Comparison of ENCODE assay signal across 20 cellular contexts in the genomic region with DNA sequence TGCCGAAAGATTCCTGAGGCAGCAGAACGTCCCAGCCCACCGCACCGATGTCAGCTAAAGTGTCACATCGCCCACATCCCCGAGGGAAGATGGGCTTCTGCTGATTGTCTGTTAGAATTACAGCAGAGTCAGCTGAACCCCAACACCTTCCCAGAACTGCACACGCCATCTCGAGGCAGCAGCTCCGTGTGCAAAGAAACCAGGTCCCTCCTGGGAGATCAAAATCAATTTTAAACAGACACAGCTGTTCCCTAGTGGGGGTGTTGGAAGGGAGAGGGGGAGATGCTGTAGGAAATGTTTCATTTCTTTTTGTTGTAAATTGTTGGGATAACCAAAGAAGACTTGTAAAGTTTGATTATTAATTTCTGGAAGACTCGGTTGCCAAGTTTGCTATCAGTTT. TPM values are rescaled to one million over a fixed set of nuclear protein-coding genes. Genes with fewer than 3 reads are reported as not detected.
DNase-seq lines count a peak whose midpoint lies in the region; ATAC-seq and TF ChIP-seq lines count a peak whose summit lies in the region.
"Had no signal": no experiment of that assay in that cellular context is flagged by ENCODE, and none has a peak within 500 bp of the region (broad histone marks: within the 10 kb centered on the region; RNA-seq: fewer than 3 reads in every experiment).

No MANE protein-coding gene starts in this region.

- 0 out of 2 replicates have a peak overlapping the region, but pooled peaks have one; percentile 29 for H2AFZ ChIP-seq in GM23338

- H3K27ac Mint-ChIP-seq in GM23338 (no peak overlapping the region), nephron progenitor cell (peak overlapping the region; percentile 82), glutamatergic neuron (ENCODE audit: unreplicated experiment) (no peak overlapping the region)
- H3K27ac Mint-ChIP-seq: CD4-positive, alpha-beta T cell; CD8-positive, alpha-beta memory T cell; H9 had no signal

- no peak overlapping the region for H3K4me3 Mint-ChIP-seq in GM23338
- no peak overlapping the region for H3K4me3 Mint-ChIP-seq in nephron progenitor cell
- H3K4me3 Mint-ChIP-seq in glutamatergic neuron (ENCODE audit: unreplicated experiment) = no peak overlapping the region
- H3K4me3 Mint-ChIP-seq: CD14-positive monocyte; CD4-positive, alpha-beta T cell; CD8-positive, alpha-beta memory T cell; H9 had no signal

- peaks cover 3% of the 10 kb centered on the region; the same call in 2 of the 3 replicates for H3K9me3 Mint-ChIP-seq in GM23338
- peaks cover 30% of the 10 kb centered on the region for H3K9me3 Mint-ChIP-seq in nephron progenitor cell
- H3K9me3 Mint-ChIP-seq in glutamatergic neuron (ENCODE audit: unreplicated experiment) = peaks cover 5% of the 10 kb centered on the region

- ATAC-seq in GM23338 (no peak), SK-N-SH treated with all-trans-retinoic acid at 6 μM for 48 hours (no peak)
- ATAC-seq: A549, HCT116 had no signal

- H3K4me1 ChIP-seq in GM23338 (ENCODE audit: insufficient read depth) = peaks cover 4% of the 10 kb centered on the region
- H3K4me1 ChIP-seq: A549, BE2C had no signal

- H4K20me1 ChIP-seq in GM23338 (replicated peaks; ENCODE audit: insufficient read depth) = no peaks in the 10 kb centered on the region
- H4K20me1 ChIP-seq: BLaER1 treated with 17β-estradiol and CSF1 and Interleukin-3, amounts not matched to agents 10 nM and 100 nM had no signal

- H3K4me3 ChIP-seq in GM23338 = no peak overlapping the region
- H3K4me3 ChIP-seq: A549; BLaER1 treated with 17β-estradiol and CSF1 and Interleukin-3, amounts not matched to agents 10 nM and 100 nM had no signal

- DNase-seq in GM23338 (ENCODE audit: low spot score) (no peak), nephron progenitor cell (no peak), NCI-H1092 (lab: John Stamatoyannopoulos, UW) (no peak), glutamatergic neuron (no peak)
- no peak for DNase-seq in activated naive CD4-positive, alpha-beta T cell (lab: John Stamatoyannopoulos, UW)
- DNase-seq: 8988T; ACHN; AML-193; BE2C; CD4-positive, alpha-beta T cell; CD8-positive, alpha-beta memory T cell; DMS 273 treated with DMSO at 0.1 percent for 48 hours; DMS79; GF-D8; H9 had no signal

- H3K4me1 Mint-ChIP-seq in GM23338 = peaks cover 5% of the 10 kb centered on the region; the same call in 2 of the 3 replicates
- H3K4me1 Mint-ChIP-seq in nephron progenitor cell = peaks cover 41% of the 10 kb centered on the region
- H3K4me1 Mint-ChIP-seq in glutamatergic neuron (ENCODE audit: low read depth, unreplicated experiment) = peaks cover 14% of the 10 kb centered on the region
- H3K4me1 Mint-ChIP-seq: CD14-positive monocyte; CD8-positive, alpha-beta memory T cell had no signal

- H3K9me2 ChIP-seq in GM23338 (ENCODE audit: insufficient read depth) = peaks cover 3% of the 10 kb centered on the region

- H3K27ac ChIP-seq in GM23338 (ENCODE audit: low read depth) = no peak overlapping the region
- H3K27ac ChIP-seq: A549; BLaER1 treated with 17β-estradiol and CSF1 and Interleukin-3, amounts not matched to agents 10 nM and 100 nM had no signal

- H3K79me2 ChIP-seq in GM23338 (replicated peaks; ENCODE audit: insufficient read depth) = no peaks in the 10 kb centered on the region

- H3K36me3 Mint-ChIP-seq in GM23338 (ENCODE audit: low read depth) (no peaks in the 10 kb centered on the region), nephron progenitor cell (ENCODE audit: low read depth) (peaks cover 12% of the 10 kb centered on the region), glutamatergic neuron (ENCODE audit: unreplicated experiment) (peaks cover 18% of the 10 kb centered on the region)
- H3K36me3 Mint-ChIP-seq: CD14-positive monocyte; CD8-positive, alpha-beta memory T cell had no signal

- H3K36me3 ChIP-seq in GM23338 (ENCODE audit: insufficient read depth) = no peaks in the 10 kb centered on the region
- H3K36me3 ChIP-seq: BE2C; BLaER1 treated with 17β-estradiol and CSF1 and Interleukin-3, amounts not matched to agents 10 nM and 100 nM had no signal

- peaks cover 18% of the 10 kb centered on the region; the same call in 1 of the 2 replicates for H3K27me3 ChIP-seq in GM23338 (ENCODE audit: insufficient read depth)
- H3K27me3 ChIP-seq: BE2C; BLaER1 treated with 17β-estradiol and CSF1 and Interleukin-3, amounts not matched to agents 10 nM and 100 nM had no signal

- H3K27me3 Mint-ChIP-seq in GM23338 (ENCODE audit: insufficient read depth, low read depth, poor library complexity) = peaks cover 6% of the 10 kb centered on the region
- peaks cover 3% of the 10 kb centered on the region for H3K27me3 Mint-ChIP-seq in nephron progenitor cell (ENCODE audit: low read depth, poor library complexity)
- peaks cover 11% of the 10 kb centered on the region for H3K27me3 Mint-ChIP-seq in glutamatergic neuron (ENCODE audit: unreplicated experiment)

- no peak for TF ChIP-seq CTCF in GM23338 (conservative IDR thresholded peaks at IDR 0.05; ENCODE audit: low read depth in 2 of 2)
- TF ChIP-seq CTCF in nephron progenitor cell (IDR thresholded peaks at IDR 0.05) = no peak
- no peak for TF ChIP-seq CTCF in glutamatergic neuron (IDR thresholded peaks at IDR 0.05; ENCODE audit: partially characterized antibody, unreplicated experiment)

- H3K4me2 ChIP-seq in GM23338 = no peak overlapping the region
- H3K4me2 ChIP-seq: A549 had no signal

- no peaks in the 10 kb centered on the region for H3F3A ChIP-seq in GM23338 (replicated peaks; ENCODE audit: low read depth)

TF ChIP-seq in GM23338, 12 proteins besides CTCF, POLR2A, EP300 and RAD21:
- no peak for TF ChIP-seq STAT1 (IDR thresholded peaks at IDR 0.05; ENCODE audit: unreplicated experiment)
- TF ChIP-seq NANOG (IDR thresholded peaks at IDR 0.05; ENCODE audit: borderline replicate concordance) = no peak
- TF ChIP-seq JUNB (IDR thresholded peaks at IDR 0.05; ENCODE audit: unreplicated experiment) = no peak
TF ChIP-seq in GM23338: peak in this region for 0.

TF ChIP-seq in SK-N-SH treated with all-trans-retinoic acid at 6 μM for 48 hours, 23 proteins besides CTCF, POLR2A, EP300 and RAD21:
- peak; percentile 73; the same call in 1 of the 2 replicates for TF ChIP-seq TCF4 (CRISPR knock-in tag; IDR thresholded peaks at IDR 0.05; ENCODE audit: borderline replicate concordance)
- no peak for TF ChIP-seq ESRRG (CRISPR knock-in tag; IDR thresholded peaks at IDR 0.05)
- TF ChIP-seq PPARA (CRISPR knock-in tag; IDR thresholded peaks at IDR 0.05; ENCODE audit: borderline replicate concordance) = no peak

RNA-seq across cellular contexts. Expression of a gene that starts 12.7 kb away (rescaled TPM):
- total RNA-seq in GM23338 (2014; rRNA removed; shearing (Covaris generic)) = 10.0 and 15.0 TPM in 2 replicates
- 9.9 and 11.2 TPM in 2 replicates for polyA plus RNA-seq in GM23338 (2016; fragmentation: Nextera tagmentation; extraction: Ambion mirVana)
- total RNA-seq in glutamatergic neuron (ENCODE audit: unreplicated experiment) = 7.9 TPM
- polyA plus RNA-seq: CD14-positive monocyte had no signal
